Comparison of ENCODE assay signal across 8 cellular contexts in the genomic region with DNA sequence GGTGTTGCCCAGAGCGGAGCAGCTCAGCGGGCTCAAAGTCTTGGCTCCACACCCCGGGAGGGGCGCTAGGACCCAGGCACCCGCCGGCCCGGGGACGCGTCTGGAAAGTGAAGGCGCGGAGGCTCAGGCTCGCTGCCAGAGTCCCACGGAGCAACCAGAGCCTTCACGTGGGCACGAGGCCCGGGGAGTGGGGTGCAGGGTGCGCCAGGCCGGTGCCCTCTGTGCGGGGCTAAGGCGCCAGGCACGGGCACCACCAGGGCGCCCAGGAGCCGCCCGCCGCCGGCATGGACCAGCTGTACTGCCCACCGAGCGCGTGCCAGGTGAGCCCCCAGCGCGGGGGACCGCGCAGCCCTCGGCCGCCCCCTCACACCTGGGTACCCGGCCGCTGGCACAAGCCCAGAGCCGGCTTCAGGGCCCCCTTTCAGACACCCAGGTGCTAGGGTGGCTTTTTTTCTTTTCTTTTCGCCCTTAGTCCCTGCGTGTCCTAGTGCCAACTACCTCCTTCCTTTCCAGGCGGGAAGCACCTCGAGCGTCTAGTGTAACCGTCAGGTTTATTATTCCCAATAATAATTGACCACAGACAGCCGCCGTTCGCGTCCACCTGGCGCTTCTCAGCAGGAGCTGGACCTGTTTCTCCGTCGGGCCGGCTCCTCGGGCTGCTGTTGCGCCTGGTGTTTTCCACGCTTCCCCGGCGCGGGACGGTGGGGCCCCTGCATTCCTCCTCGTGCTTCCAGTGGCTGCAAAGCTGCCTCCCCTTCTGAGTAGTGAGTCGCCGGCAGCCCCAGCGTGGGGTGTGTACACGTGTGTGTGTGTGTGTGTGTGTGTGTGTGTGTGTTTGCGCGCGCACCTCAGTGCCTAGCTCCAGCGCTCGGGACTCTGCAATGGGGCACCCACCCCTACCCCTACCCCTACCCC. TPM values are rescaled to one million over a fixed set of nuclear protein-coding genes. Genes with fewer than 3 reads are reported as not detected.
DNase-seq lines count a peak whose midpoint lies in the region; ATAC-seq lines count a peak whose summit lies in the region.

No MANE protein-coding gene starts in this region.

- DNase-seq in NCI-H1417 (lab: John Stamatoyannopoulos, UW) (peak in 2 of 3 experiments; percentile 67 to 71), NCI-H1417 treated with DMSO at 0.1 percent for 48 hours (lab: John Stamatoyannopoulos, UW) (no peak), islet precursor cell (peak; percentile 62), glomerular visceral epithelial cell (ENCODE audit: extremely low spot score) (no peak), RKO (ENCODE audit: low spot score) (no peak)
- no peak for DNase-seq in activated naive CD8-positive, alpha-beta T cell treated with anti-CD3 and anti-CD28 coated beads for 36 hours
- DNase-seq in stimulated activated naive B cell treated with anti-CD40 and anti-IgM and Interleukin-4, amounts not matched to agents 10 μg/mL and 1 μg/mL and 100 μg/mL, for 72 hours = no peak

- H3K4me3 Mint-ChIP-seq in activated naive CD8-positive, alpha-beta T cell treated with anti-CD3 and anti-CD28 coated beads for 36 hours = peak overlapping the region; percentile 61
- H3K4me3 Mint-ChIP-seq in stimulated activated naive B cell treated with anti-CD40 and anti-IgM and Interleukin-4, amounts not matched to agents 10 μg/mL and 1 μg/mL and 100 μg/mL, for 72 hours = peak overlapping the region; percentile 31 to 53

- H3K27me3 Mint-ChIP-seq in activated naive CD8-positive, alpha-beta T cell treated with anti-CD3 and anti-CD28 coated beads for 36 hours = peaks cover 57% of the 10 kb centered on the region
- peaks cover 30 to 41% of the 10 kb centered on the region in 2 donors for H3K27me3 Mint-ChIP-seq in stimulated activated naive B cell treated with anti-CD40 and anti-IgM and Interleukin-4, amounts not matched to agents 10 μg/mL and 1 μg/mL and 100 μg/mL, for 72 hours

- H3K27ac Mint-ChIP-seq in activated naive CD8-positive, alpha-beta T cell treated with anti-CD3 and anti-CD28 coated beads for 36 hours = no peak overlapping the region
- H3K27ac Mint-ChIP-seq in stimulated activated naive B cell treated with anti-CD40 and anti-IgM and Interleukin-4, amounts not matched to agents 10 μg/mL and 1 μg/mL and 100 μg/mL, for 72 hours = no peak overlapping the region

- peaks cover 4% of the 10 kb centered on the region for H3K4me1 Mint-ChIP-seq in activated naive CD8-positive, alpha-beta T cell treated with anti-CD3 and anti-CD28 coated beads for 36 hours
- H3K4me1 Mint-ChIP-seq in stimulated activated naive B cell treated with anti-CD40 and anti-IgM and Interleukin-4, amounts not matched to agents 10 μg/mL and 1 μg/mL and 100 μg/mL, for 72 hours = peaks cover 2 to 5% of the 10 kb centered on the region in 2 donors

- no peaks in the 10 kb centered on the region for H3K36me3 Mint-ChIP-seq in activated naive CD8-positive, alpha-beta T cell treated with anti-CD3 and anti-CD28 coated beads for 36 hours
- no peaks in the 10 kb centered on the region for H3K36me3 Mint-ChIP-seq in stimulated activated naive B cell treated with anti-CD40 and anti-IgM and Interleukin-4, amounts not matched to agents 10 μg/mL and 1 μg/mL and 100 μg/mL, for 72 hours

- ATAC-seq in stimulated activated naive B cell treated with anti-CD40 and anti-IgM and Interleukin-4, amounts not matched to agents 10 μg/mL and 1 μg/mL and 100 μg/mL, for 72 hours (replicated peaks) = peak; percentile 25 to 36
- ATAC-seq in HG03108 (IDR thresholded peaks at IDR 0.05; ENCODE audit: unreplicated experiment) = no peak

- no peaks in the 10 kb centered on the region for H3K9me3 Mint-ChIP-seq in activated naive CD8-positive, alpha-beta T cell treated with anti-CD3 and anti-CD28 coated beads for 36 hours
- H3K9me3 Mint-ChIP-seq in stimulated activated naive B cell treated with anti-CD40 and anti-IgM and Interleukin-4, amounts not matched to agents 10 μg/mL and 1 μg/mL and 100 μg/mL, for 72 hours = no peaks in the 10 kb centered on the region

RNA-seq across cellular contexts. Expression of a gene that starts 30.1 kb away (rescaled TPM):
- total RNA-seq in activated naive CD8-positive, alpha-beta T cell treated with anti-CD3 and anti-CD28 coated beads for 36 hours = under 1 TPM in 1 of 2 experiments, not detected in 1; 0.16 TPM

Comparison
In these comparisons a context has a peak if more than half of its experiments do, and no peak if none do; other contexts are left out.
1. DNase-seq: peak in NCI-H1417 (2 of 3) and islet precursor cell (single experiment); none in NCI-H1417 treated with DMSO at 0.1 percent for 48 hours (single experiment), activated naive CD8-positive, alpha-beta T cell treated with anti-CD3 and anti-CD28 coated beads for 36 hours (single experiment), stimulated activated naive B cell treated with anti-CD40 and anti-IgM and Interleukin-4, amounts not matched to agents 10 μg/mL and 1 μg/mL and 100 μg/mL, for 72 hours (single experiment), glomerular visceral epithelial cell (single experiment) and RKO (single experiment).